16 cellular contexts compared by ENCODE assay signal in genomic region chr4:38241541-38241940, GRCh38.
"Had no signal": no experiment of that assay in that cellular context is flagged by ENCODE, and none has a peak within 500 bp of the region (broad histone marks: within the 10 kb centered on the region; RNA-seq: fewer than 3 reads in every experiment).

No MANE protein-coding gene starts in this region.

- H3K4me3 Mint-ChIP-seq: activated B cell treated with CpG ODN at 0.5 μM for 24 hours; activated CD8-positive, alpha-beta T cell treated with anti-CD3 and anti-CD28 coated beads for 36 hours; activated naive CD4-positive, alpha-beta T cell treated with anti-CD3 and anti-CD28 coated beads, Interleukin-2, amount 50 U/mL, for 24 hours; activated T-cell treated with anti-CD3 and anti-CD28 coated beads, Interleukin-2, amount 50 U/mL, for 4 hours; central memory CD8-positive, alpha-beta T cell; neural crest cell; stimulated activated effector memory CD8-positive, alpha-beta T cell treated with anti-CD3 and anti-CD28 coated beads, Interleukin-12 subunit alpha, Interleukin-12 subunit beta, amount 100 ng/mL, for 72 hours had no signal

- H3K9me3 Mint-ChIP-seq: activated B cell treated with CpG ODN at 0.5 μM for 24 hours; activated CD8-positive, alpha-beta T cell treated with anti-CD3 and anti-CD28 coated beads for 36 hours; activated naive CD4-positive, alpha-beta T cell treated with anti-CD3 and anti-CD28 coated beads, Interleukin-2, amount 50 U/mL, for 24 hours; central memory CD8-positive, alpha-beta T cell; stimulated activated effector memory CD8-positive, alpha-beta T cell treated with anti-CD3 and anti-CD28 coated beads, Interleukin-12 subunit alpha, Interleukin-12 subunit beta, amount 100 ng/mL, for 72 hours had no signal

- H3K36me3 ChIP-seq: gastroesophageal sphincter, heart right ventricle, ovary had no signal

- H3K4me1 Mint-ChIP-seq: activated B cell treated with CpG ODN at 0.5 μM for 24 hours; central memory CD8-positive, alpha-beta T cell had no signal

- H3K27ac Mint-ChIP-seq: activated B cell treated with CpG ODN at 0.5 μM for 24 hours; activated CD8-positive, alpha-beta T cell treated with anti-CD3 and anti-CD28 coated beads for 36 hours; stimulated activated effector memory CD8-positive, alpha-beta T cell treated with anti-CD3 and anti-CD28 coated beads, Interleukin-12 subunit alpha, Interleukin-12 subunit beta, amount 100 ng/mL, for 72 hours had no signal

- DNase-seq: activated B cell treated with CpG ODN at 0.5 μM for 24 hours; activated CD4-positive, alpha-beta T cell treated with anti-CD3 and anti-CD28 coated beads for 48 hours; activated CD8-positive, alpha-beta T cell treated with anti-CD3 and anti-CD28 coated beads for 36 hours; activated effector memory CD4-positive, alpha-beta T cell treated with Interleukin-2 at 50 U/mL for 16 hours; activated T-cell treated with anti-CD3 and anti-CD28 coated beads, Interleukin-2, amount 50 U/mL, for 4 hours; heart right ventricle; ovary; stimulated activated CD4-positive, alpha-beta T cell treated with anti-CD3 and anti-CD28 coated beads, Interleukin-12 subunit alpha, Interleukin-12 subunit beta, amount 100 ng/mL, for 4 hours; stimulated activated CD4-positive, alpha-beta T cell treated with anti-CD3 and anti-CD28 coated beads, Interleukin-2, amount 100 ng/mL, for 24 hours had no signal

- ATAC-seq: activated CD8-positive, alpha-beta T cell treated with anti-CD3 and anti-CD28 coated beads for 36 hours; activated T-cell treated with anti-CD3 and anti-CD28 coated beads, Interleukin-2, amount 50 U/mL, for 4 hours; gastroesophageal sphincter; heart right ventricle; stimulated activated effector memory CD8-positive, alpha-beta T cell treated with anti-CD3 and anti-CD28 coated beads, Interleukin-12 subunit alpha, Interleukin-12 subunit beta, amount 100 ng/mL, for 72 hours had no signal

- H3K27me3 Mint-ChIP-seq: activated naive CD4-positive, alpha-beta T cell treated with anti-CD3 and anti-CD28 coated beads, Interleukin-2, amount 50 U/mL, for 24 hours; central memory CD8-positive, alpha-beta T cell had no signal

- H3K4me3 ChIP-seq: coronary artery, gastroesophageal sphincter, heart right ventricle, lung, ovary had no signal

- H3K27me3 ChIP-seq: gastroesophageal sphincter, heart right ventricle, ovary had no signal

- H3K9me3 ChIP-seq: gastroesophageal sphincter, heart right ventricle, ovary had no signal

- H3K27ac ChIP-seq: coronary artery, gastroesophageal sphincter, heart right ventricle, ovary had no signal

- H3K36me3 Mint-ChIP-seq: activated naive CD4-positive, alpha-beta T cell treated with anti-CD3 and anti-CD28 coated beads, Interleukin-2, amount 50 U/mL, for 24 hours; stimulated activated effector memory CD8-positive, alpha-beta T cell treated with anti-CD3 and anti-CD28 coated beads, Interleukin-12 subunit alpha, Interleukin-12 subunit beta, amount 100 ng/mL, for 72 hours had no signal

- H3K4me1 ChIP-seq: heart right ventricle had no signal
